ENCODE assay signal across 28 cellular contexts in genomic region chr9:35253075-35253474, GRCh38.
"Had no signal": no experiment of that assay in that cellular context is flagged by ENCODE, and none has a peak within 500 bp of the region (broad histone marks: within the 10 kb centered on the region; RNA-seq: fewer than 3 reads in every experiment).

No MANE protein-coding gene starts in this region.

- FAIRE-seq: endometrium, islet of Langerhans, keratinocyte had no signal

- ATAC-seq: effector memory CD8-positive, alpha-beta T cell; esophagus mucosa; gastrocnemius medialis; heart right ventricle; left cardiac atrium; left lung; left ventricle myocardium superior; lower lobe of right lung; mucosa of descending colon had no signal

- H3K27me3 ChIP-seq: colonic mucosa, esophagus squamous epithelium, gastrocnemius medialis, heart right ventricle, left lung had no signal

- H3K9me3 ChIP-seq: colonic mucosa, esophagus squamous epithelium, gastrocnemius medialis, heart right ventricle, left lung, lower lobe of right lung, mucosa of descending colon had no signal

- H3K4me3 ChIP-seq: colonic mucosa, esophagus squamous epithelium, gastrocnemius medialis, heart right ventricle, left lung, lower lobe of right lung, mucosa of descending colon had no signal

- H3K4me1 Mint-ChIP-seq: endodermal cell, naive B cell had no signal

- H3K4me1 ChIP-seq: colonic mucosa, esophagus squamous epithelium, heart right ventricle had no signal

- H3K36me3 ChIP-seq: colonic mucosa, esophagus squamous epithelium, gastrocnemius medialis, left lung, lower lobe of right lung had no signal

- H3K27ac Mint-ChIP-seq: dendritic cell treated with granulocyte-macrophage colony-stimulating factor and Interleukin-4, amounts not matched to agents 40 ng/mL and 50 ng/mL, for 4 days; effector memory CD8-positive, alpha-beta T cell; endodermal cell; mesothelial cell of epicardium; naive B cell had no signal

- H3K36me3 Mint-ChIP-seq: naive B cell had no signal

- H3K27ac ChIP-seq: colonic mucosa, epithelial cell of prostate, esophagus squamous epithelium, gastrocnemius medialis, heart right ventricle, left lung, lower lobe of right lung had no signal

- H3K4me3 Mint-ChIP-seq: dendritic cell treated with granulocyte-macrophage colony-stimulating factor and Interleukin-4, amounts not matched to agents 40 ng/mL and 50 ng/mL, for 4 days; effector memory CD8-positive, alpha-beta T cell; endodermal cell; mesothelial cell of epicardium; naive B cell had no signal

- DNase-seq: colonic mucosa; cortex of kidney; effector CD8-positive, alpha-beta T cell; effector memory CD8-positive, alpha-beta T cell; endodermal cell; erythroblast; esophagus squamous epithelium; foreskin fibroblast; foreskin melanocyte; gastrocnemius medialis; glutamatergic neuron; head of caudate nucleus; heart right ventricle; hippocampal formation; left cardiac atrium; left lung; left ventricle myocardium superior; lower lobe of right lung; mesenchymal stem cell; mucosa of descending colon; naive B cell had no signal

- H3K9me3 Mint-ChIP-seq: effector memory CD8-positive, alpha-beta T cell; endodermal cell had no signal
